22 cellular contexts compared by ENCODE assay signal in genomic region chr7:158383665-158384064, GRCh38.
"Had no signal": no experiment of that assay in that cellular context is flagged by ENCODE, and none has a peak within 500 bp of the region (broad histone marks: within the 10 kb centered on the region; RNA-seq: fewer than 3 reads in every experiment).

No MANE protein-coding gene starts in this region.

- ATAC-seq: Panc1, Right ventricle myocardium inferior, SK-N-SH treated with all-trans-retinoic acid at 6 μM for 48 hours had no signal

- H3K4me1 ChIP-seq: SJCRH30 had no signal

- FAIRE-seq: RCC 7860 had no signal

- H3K4me2 ChIP-seq: PC-9 had no signal

- H3K27ac ChIP-seq: PC-9, RWPE1, SJCRH30, SK-N-MC had no signal

- H3K36me3 ChIP-seq: MG63, SJCRH30 had no signal

- H3K27me3 ChIP-seq: MG63 had no signal

- H3K4me3 ChIP-seq: MG63, PC-9, SJCRH30, SK-N-MC had no signal

- H2AFZ ChIP-seq: PC-9 had no signal

- H3K9me3 ChIP-seq: MG63, SJCRH30 had no signal

- DNase-seq: Kasumi-1, MG63, NCI-H1048, NCI-H1092 treated with DMSO at 0.1 percent for 48 hours, NCI-H1417 treated with DMSO at 0.1 percent for 48 hours, NCI-H1436 treated with DMSO at 0.1 percent for 48 hours, NCI-H1694 treated with DMSO at 0.1 percent for 48 hours, NCI-H2029, NCI-H2171 treated with DMSO at 0.1 percent for 48 hours, NCI-H2227 treated with DMSO at 0.1 percent for 48 hours, NCI-H446, NCI-H774, PC-9, SHP77, SIG-M5, SJCRH30 had no signal
